11 cellular contexts compared by ENCODE assay signal in the genomic region with DNA sequence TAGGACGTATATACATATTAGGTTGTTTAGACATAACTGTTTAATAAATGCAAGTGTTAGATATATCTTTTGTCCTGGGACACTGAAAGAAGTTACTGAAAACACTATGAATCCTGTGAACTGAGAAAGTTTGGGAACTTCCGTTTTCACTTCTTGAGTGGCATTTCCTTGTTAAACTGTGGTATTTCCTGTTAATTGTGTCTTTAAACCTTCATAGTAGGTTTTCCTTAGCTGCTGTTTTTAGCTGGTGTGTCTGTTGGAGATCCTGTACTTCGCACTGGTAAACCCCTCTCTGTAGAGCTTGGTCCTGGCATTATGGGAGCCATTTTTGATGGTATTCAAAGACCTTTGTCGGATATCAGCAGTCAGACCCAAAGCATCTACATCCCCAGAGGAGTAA. TPM values are rescaled to one million over a fixed set of nuclear protein-coding genes. Genes with fewer than 3 reads are reported as not detected.
A peak's percentile ranks its signal among the peaks of the same experiment; 100 is the strongest.
DNase-seq lines count a peak whose midpoint lies in the region; ATAC-seq and TF ChIP-seq lines count a peak whose summit lies in the region.
"Had no signal": no experiment of that assay in that cellular context is flagged by ENCODE, and none has a peak within 500 bp of the region (broad histone marks: within the 10 kb centered on the region; RNA-seq: fewer than 3 reads in every experiment).

No MANE protein-coding gene starts in this region.

- ATAC-seq in DND-41 (ENCODE audit: insufficient read depth, low read depth) (peak; percentile 80), HG03045 (IDR thresholded peaks at IDR 0.05; ENCODE audit: unreplicated experiment) (no peak)

- H4K8ac ChIP-seq in neuronal stem cell (ENCODE audit: low read depth, low read length): no peak overlapping the region

- H2AFZ ChIP-seq in DND-41 (ENCODE audit: low read depth, low read length): no peak overlapping the region
- H2AFZ ChIP-seq in neuronal stem cell (ENCODE audit: low read length): peak overlapping the region; percentile 68

- no peak for TF ChIP-seq CTCF in DND-41 (IDR thresholded peaks at IDR 0.05; ENCODE audit: borderline replicate concordance, extremely low read depth, low read length, poor library complexity, severe bottlenecking)
- no peak for TF ChIP-seq CTCF in coronary artery (IDR thresholded peaks at IDR 0.05)

- H3K9me3 ChIP-seq in DND-41 (ENCODE audit: insufficient read depth, low read length, severe bottlenecking): no peaks in the 10 kb centered on the region
- no peaks in the 10 kb centered on the region for H3K9me3 ChIP-seq in HUES6 (ENCODE audit: control insufficient read depth, insufficient read depth, low read depth, low read length)
- no peaks in the 10 kb centered on the region for H3K9me3 ChIP-seq in neuronal stem cell (replicated peaks in 1 of 2; ENCODE audit: control insufficient read depth in 2 of 2, insufficient read depth in 1 of 2, low read depth in 1 of 2, low read length in 2 of 2)

- peak overlapping the region; percentile 1; the same call in 1 of the 2 replicates for H3K27ac ChIP-seq in DND-41 (ENCODE audit: low read length)
- peak overlapping the region; percentile 66 for H3K27ac ChIP-seq in HUES6 (ENCODE audit: low read depth, low read length)
- H3K27ac ChIP-seq in coronary artery: peak overlapping the region; percentile 44 to 53
- H3K27ac ChIP-seq in neuronal stem cell (replicated peaks; ENCODE audit: low read length): no peak overlapping the region
- H3K27ac ChIP-seq in substantia nigra (ENCODE audit: low read depth, low read length, poor library complexity, severe bottlenecking): no peak overlapping the region

- no CpG with 5 or more reads among the region's 4 CpGs for WGBS in neuronal stem cell (ENCODE audit: extremely low coverage in 2 of 2, insufficient read length in 2 of 2, insufficient replicate concordance in 1 of 2), 2 donors

- no peak overlapping the region for H3K23ac ChIP-seq in neuronal stem cell (ENCODE audit: low read depth, low read length, poor library complexity)

- H3K27me3 ChIP-seq in DND-41 (ENCODE audit: insufficient read depth, low read length, poor library complexity) (no peaks in the 10 kb centered on the region), HUES6 (ENCODE audit: control insufficient read depth, insufficient read depth, low read length) (no peaks in the 10 kb centered on the region), neuronal stem cell (ENCODE audit: control insufficient read depth in 3 of 3, insufficient read depth in 3 of 3, low read depth in 1 of 3, low read length in 3 of 3) (no peaks in the 10 kb centered on the region)

- no peak overlapping the region for H4K91ac ChIP-seq in neuronal stem cell (ENCODE audit: low read depth, low read length, poor library complexity)

- H2BK12ac ChIP-seq in neuronal stem cell (ENCODE audit: low read length): no peak overlapping the region

- H2BK120ac ChIP-seq in neuronal stem cell (ENCODE audit: low read depth, low read length): no peak overlapping the region

- H3K9ac ChIP-seq in DND-41 (ENCODE audit: low read depth, low read length): no peak overlapping the region
- H3K9ac ChIP-seq in HUES6 (ENCODE audit: low read length): no peak overlapping the region
- no peak overlapping the region for H3K9ac ChIP-seq in neuronal stem cell (ENCODE audit: low read depth, low read length, poor library complexity)

- no peak overlapping the region for H3K4ac ChIP-seq in neuronal stem cell (ENCODE audit: low read length)

- H3K79me1 ChIP-seq in neuronal stem cell (ENCODE audit: low read depth, low read length): no peaks in the 10 kb centered on the region

- H3K36me3 ChIP-seq in DND-41 (ENCODE audit: insufficient read depth, low read length) (peaks cover 17% of the 10 kb centered on the region; the same call in 1 of the 2 replicates), HUES6 (ENCODE audit: control insufficient read depth, insufficient read depth, low read length) (peaks cover 20% of the 10 kb centered on the region), neuronal stem cell (replicated peaks in 1 of 2; ENCODE audit: control insufficient read depth in 2 of 2, insufficient read depth in 2 of 2, low read length in 2 of 2) (peaks cover 2 to 35% of the 10 kb centered on the region in 2 donors)

- no peak overlapping the region for H2BK5ac ChIP-seq in neuronal stem cell (ENCODE audit: low read length)

- no peak overlapping the region for H3K14ac ChIP-seq in neuronal stem cell (ENCODE audit: low read length)

- H3K79me2 ChIP-seq in DND-41 (ENCODE audit: insufficient read depth, low read length): no peaks in the 10 kb centered on the region

- no peak overlapping the region for H2AK5ac ChIP-seq in neuronal stem cell (ENCODE audit: low read depth, low read length)

- no peaks in the 10 kb centered on the region for H4K20me1 ChIP-seq in DND-41 (ENCODE audit: insufficient read depth, low read length)

- DNase-seq in DND-41 (peak; percentile 15), coronary artery (ENCODE audit: low spot score) (no peak), neuronal stem cell (ENCODE audit: low spot score) (no peak), middle frontal gyrus (ENCODE audit: extremely low spot score, low spot score) (no peak), substantia nigra (lab: John Stamatoyannopoulos, UW) (no peak)
- no peak for DNase-seq in activated CD4-positive, alpha-beta T cell treated with anti-CD3 and anti-CD28 coated beads for 1 hour
- DNase-seq: activated CD4-positive, alpha-beta T cell treated with anti-CD3 and anti-CD28 coated beads, Interleukin-2, amount 50 U/mL, for 48 hours; cortex of kidney; GDM1 had no signal

- H3K4me1 ChIP-seq in DND-41 (ENCODE audit: insufficient read depth, low read length) (peaks cover 10% of the 10 kb centered on the region; the same call in 1 of the 2 replicates), HUES6 (ENCODE audit: control insufficient read depth, insufficient read depth, low read length) (peaks cover 13% of the 10 kb centered on the region), neuronal stem cell (ENCODE audit: control insufficient read depth in 2 of 2, insufficient read depth in 1 of 2, low read depth in 1 of 2, low read length in 2 of 2) (peaks cover 0 to 7% of the 10 kb centered on the region in 2 donors)

- H3K4me3 ChIP-seq in DND-41 (ENCODE audit: low read depth in 1 of 2, low read length in 2 of 2) (no peak overlapping the region), HUES6 (ENCODE audit: low read depth, low read length) (no peak overlapping the region), coronary artery (peak overlapping the region; percentile 12), neuronal stem cell (ENCODE audit: low read length in 2 of 2) (no peak overlapping the region)

- no peak overlapping the region for H3K18ac ChIP-seq in neuronal stem cell (ENCODE audit: low read length)

- H3K4me2 ChIP-seq in DND-41 (ENCODE audit: insufficient read depth, low read length) (no peak overlapping the region), neuronal stem cell (ENCODE audit: insufficient read depth, low read length, poor library complexity, severe bottlenecking) (no peak overlapping the region)

- H2BK15ac ChIP-seq in neuronal stem cell (ENCODE audit: low read length): no peak overlapping the region

RNA-seq across cellular contexts. Expression of a gene that starts 37.1 kb away (rescaled TPM):
- polyA plus RNA-seq in neuronal stem cell (2013, experiment 1 of 2): 25.0 TPM
- 25.5 TPM for polyA plus RNA-seq in neuronal stem cell (2013, experiment 2 of 2)

RNA-seq across cellular contexts. Expression of a gene that starts 37.9 kb away (rescaled TPM):
- 102 TPM for polyA plus RNA-seq in neuronal stem cell (2013, experiment 1 of 2)
- polyA plus RNA-seq in neuronal stem cell (2013, experiment 2 of 2): 102 TPM

RNA-seq across cellular contexts. Expression of a gene that starts 54.6 kb away (rescaled TPM):
- 8.8 TPM for polyA plus RNA-seq in neuronal stem cell (2013, experiment 1 of 2)
- 9.8 TPM for polyA plus RNA-seq in neuronal stem cell (2013, experiment 2 of 2)

Comparison
In these comparisons a context has a peak if more than half of its experiments do, and no peak if none do; other contexts are left out.
1. H3K27ac ChIP-seq: peak in DND-41 (single experiment), HUES6 (single experiment) and coronary artery (2 of 2); none in neuronal stem cell (single experiment) and substantia nigra (single experiment).